Comparison of ENCODE assay signal across 1 cellular context in genomic region chr1:21334214-21335087, GRCh38.
TF ChIP-seq lines count a peak whose summit lies in the region.

No MANE protein-coding gene starts in this region.

TF ChIP-seq in K562, 482 proteins besides CTCF, POLR2A, EP300 and RAD21 (continued from another document):
- 0 out of 2 replicates have a peak, but pooled peaks have one; percentile 43 for TF ChIP-seq DEAF1 (CRISPR knock-in tag; IDR thresholded peaks at IDR 0.05)
- TF ChIP-seq RB1 (IDR thresholded peaks at IDR 0.05; ENCODE audit: low read depth): peak; percentile 79; the same call in 1 of the 2 replicates
- no peak for TF ChIP-seq BRCA1 (IDR thresholded peaks at IDR 0.05)
- TF ChIP-seq BRCA1 (CRISPR knock-in tag; IDR thresholded peaks at IDR 0.05): peak; percentile 57; the same call in 1 of the 2 replicates
- TF ChIP-seq SETDB1 (IDR thresholded peaks at IDR 0.05; ENCODE audit: low read length): no peak
- TF ChIP-seq ZNF639 (CRISPR knock-in tag; conservative IDR thresholded peaks at IDR 0.05 in 1 of 2, IDR thresholded peaks at IDR 0.05 in 1 of 2): no peak
- peak; percentile 31; the same call in 1 of the 2 replicates for TF ChIP-seq HDAC2 (IDR thresholded peaks at IDR 0.05)
- no peak for TF ChIP-seq ZNF239 (CRISPR knock-in tag; IDR thresholded peaks at IDR 0.05)
- peak; percentile 61; the same call in 1 of the 2 replicates for TF ChIP-seq ARID2 (IDR thresholded peaks at IDR 0.05)
- no peak for TF ChIP-seq RBM25 (IDR thresholded peaks at IDR 0.05; ENCODE audit: low read depth, low read length, severe bottlenecking)
- TF ChIP-seq ZNF282 (CRISPR knock-in tag; IDR thresholded peaks at IDR 0.05): peak; percentile 49; the same call in 1 of the 2 replicates
- TF ChIP-seq RCOR1 (IDR thresholded peaks at IDR 0.05; ENCODE audit: borderline replicate concordance in 1 of 2, low read depth in 2 of 2, low read length in 2 of 2): peak in 1 of 2 experiments; percentile 41; a peak in 1 of 4 replicates
- TF ChIP-seq CC2D1A (IDR thresholded peaks at IDR 0.05): 0 out of 2 replicates have a peak, but pooled peaks have one; percentile 32
- TF ChIP-seq ZNF740 (CRISPR knock-in tag; IDR thresholded peaks at IDR 0.05): 0 out of 2 replicates have a peak, but pooled peaks have one; percentile 27
- no peak for TF ChIP-seq ZNF740 (tag; IDR thresholded peaks at IDR 0.05)
- peak; percentile 34; the same call in 1 of the 2 replicates for TF ChIP-seq CREM (IDR thresholded peaks at IDR 0.05; ENCODE audit: low read depth)
- peak in 1 of 2 experiments; percentile 13; a peak in 1 of 4 replicates for TF ChIP-seq TEAD1 (CRISPR knock-in tag; IDR thresholded peaks at IDR 0.05)
- peak; percentile 13; the same call in 1 of the 2 replicates for TF ChIP-seq ESRRA (IDR thresholded peaks at IDR 0.05; ENCODE audit: borderline replicate concordance, low read depth)
- TF ChIP-seq ZNF143 (CRISPR knock-in tag; IDR thresholded peaks at IDR 0.05): no peak
- peak; percentile 65; the same call in 1 of the 2 replicates for TF ChIP-seq MTA3 (IDR thresholded peaks at IDR 0.05; ENCODE audit: borderline replicate concordance)
- peak; percentile 36; the same call in 1 of the 2 replicates for TF ChIP-seq KLF1 (tag; IDR thresholded peaks at IDR 0.05)
- TF ChIP-seq PURB (CRISPR knock-in tag; IDR thresholded peaks at IDR 0.05; ENCODE audit: low read depth): no peak
- TF ChIP-seq GABPA (tag; conservative IDR thresholded peaks at IDR 0.05; ENCODE audit: low read depth): peak; percentile 42; the same call in 1 of the 2 replicates
- peak; percentile 78; the same call in 1 of the 2 replicates for TF ChIP-seq ZBTB9 (CRISPR knock-in tag; IDR thresholded peaks at IDR 0.05)
- TF ChIP-seq STAG1 (CRISPR knock-in tag; IDR thresholded peaks at IDR 0.05; ENCODE audit: borderline replicate concordance): peak; percentile 57; the same call in 1 of the 2 replicates
- peak; percentile 24; the same call in 1 of the 2 replicates for TF ChIP-seq HDGF (IDR thresholded peaks at IDR 0.05)
